In the genomic region with DNA sequence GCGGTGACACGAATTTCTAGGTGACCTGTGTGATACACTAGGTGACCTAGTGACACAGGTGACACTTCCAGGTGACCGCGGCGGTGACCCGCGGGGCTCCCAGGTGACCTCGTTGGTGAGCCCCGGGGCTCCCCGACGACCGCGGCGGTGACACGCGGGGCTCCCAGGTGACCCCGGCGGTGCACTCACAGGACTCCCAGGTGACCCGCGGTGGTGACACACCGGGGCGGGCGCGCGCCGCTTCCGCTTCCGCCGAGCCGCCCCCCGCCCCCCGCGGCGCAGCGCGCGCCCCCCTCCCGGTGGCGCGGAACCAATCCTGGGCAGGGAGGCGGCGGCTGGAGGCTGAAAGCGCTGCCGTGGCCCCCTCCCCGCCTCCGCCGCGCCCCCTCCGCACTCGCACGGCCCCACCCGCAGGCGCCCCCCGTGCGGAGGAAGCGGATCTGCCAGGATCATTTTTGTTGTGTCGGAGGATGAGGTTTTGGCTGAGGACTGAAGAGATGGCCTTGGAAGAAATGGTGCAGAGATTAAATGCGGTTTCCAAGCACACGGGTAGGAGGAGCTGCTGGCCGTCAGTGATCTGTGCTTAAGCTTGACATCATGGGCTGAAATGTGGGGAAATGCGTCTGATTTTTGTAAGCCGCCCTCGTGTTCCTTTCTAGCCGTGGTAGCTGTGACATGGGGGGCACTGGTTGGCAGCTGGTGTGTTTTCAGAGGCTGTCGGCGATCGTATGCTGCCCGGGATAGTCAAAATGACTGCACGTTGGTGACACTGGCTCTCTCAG, we compare ENCODE assay signal across 1 cellular context.
TF ChIP-seq lines count a peak whose summit lies in the region.

A gene with protein sequence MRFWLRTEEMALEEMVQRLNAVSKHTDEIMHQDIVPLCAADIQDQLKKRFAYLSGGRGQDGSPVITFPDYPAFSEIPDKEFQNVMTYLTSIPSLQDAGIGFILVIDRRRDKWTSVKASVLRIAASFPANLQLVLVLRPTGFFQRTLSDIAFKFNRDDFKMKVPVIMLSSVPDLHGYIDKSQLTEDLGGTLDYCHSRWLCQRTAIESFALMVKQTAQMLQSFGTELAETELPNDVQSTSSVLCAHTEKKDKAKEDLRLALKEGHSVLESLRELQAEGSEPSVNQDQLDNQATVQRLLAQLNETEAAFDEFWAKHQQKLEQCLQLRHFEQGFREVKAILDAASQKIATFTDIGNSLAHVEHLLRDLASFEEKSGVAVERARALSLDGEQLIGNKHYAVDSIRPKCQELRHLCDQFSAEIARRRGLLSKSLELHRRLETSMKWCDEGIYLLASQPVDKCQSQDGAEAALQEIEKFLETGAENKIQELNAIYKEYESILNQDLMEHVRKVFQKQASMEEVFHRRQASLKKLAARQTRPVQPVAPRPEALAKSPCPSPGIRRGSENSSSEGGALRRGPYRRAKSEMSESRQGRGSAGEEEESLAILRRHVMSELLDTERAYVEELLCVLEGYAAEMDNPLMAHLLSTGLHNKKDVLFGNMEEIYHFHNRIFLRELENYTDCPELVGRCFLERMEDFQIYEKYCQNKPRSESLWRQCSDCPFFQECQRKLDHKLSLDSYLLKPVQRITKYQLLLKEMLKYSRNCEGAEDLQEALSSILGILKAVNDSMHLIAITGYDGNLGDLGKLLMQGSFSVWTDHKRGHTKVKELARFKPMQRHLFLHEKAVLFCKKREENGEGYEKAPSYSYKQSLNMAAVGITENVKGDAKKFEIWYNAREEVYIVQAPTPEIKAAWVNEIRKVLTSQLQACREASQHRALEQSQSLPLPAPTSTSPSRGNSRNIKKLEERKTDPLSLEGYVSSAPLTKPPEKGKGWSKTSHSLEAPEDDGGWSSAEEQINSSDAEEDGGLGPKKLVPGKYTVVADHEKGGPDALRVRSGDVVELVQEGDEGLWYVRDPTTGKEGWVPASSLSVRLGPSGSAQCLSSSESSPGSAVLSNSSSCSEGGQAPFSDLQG (plus strand): TSS at position 305 of the 782 bp plus-strand sequence. CDS start 166 bp downstream, at position 471.

TF ChIP-seq in GM23338, 12 proteins besides CTCF, POLR2A, EP300 and RAD21 (continued from another document):
- TF ChIP-seq, protein P1, sequence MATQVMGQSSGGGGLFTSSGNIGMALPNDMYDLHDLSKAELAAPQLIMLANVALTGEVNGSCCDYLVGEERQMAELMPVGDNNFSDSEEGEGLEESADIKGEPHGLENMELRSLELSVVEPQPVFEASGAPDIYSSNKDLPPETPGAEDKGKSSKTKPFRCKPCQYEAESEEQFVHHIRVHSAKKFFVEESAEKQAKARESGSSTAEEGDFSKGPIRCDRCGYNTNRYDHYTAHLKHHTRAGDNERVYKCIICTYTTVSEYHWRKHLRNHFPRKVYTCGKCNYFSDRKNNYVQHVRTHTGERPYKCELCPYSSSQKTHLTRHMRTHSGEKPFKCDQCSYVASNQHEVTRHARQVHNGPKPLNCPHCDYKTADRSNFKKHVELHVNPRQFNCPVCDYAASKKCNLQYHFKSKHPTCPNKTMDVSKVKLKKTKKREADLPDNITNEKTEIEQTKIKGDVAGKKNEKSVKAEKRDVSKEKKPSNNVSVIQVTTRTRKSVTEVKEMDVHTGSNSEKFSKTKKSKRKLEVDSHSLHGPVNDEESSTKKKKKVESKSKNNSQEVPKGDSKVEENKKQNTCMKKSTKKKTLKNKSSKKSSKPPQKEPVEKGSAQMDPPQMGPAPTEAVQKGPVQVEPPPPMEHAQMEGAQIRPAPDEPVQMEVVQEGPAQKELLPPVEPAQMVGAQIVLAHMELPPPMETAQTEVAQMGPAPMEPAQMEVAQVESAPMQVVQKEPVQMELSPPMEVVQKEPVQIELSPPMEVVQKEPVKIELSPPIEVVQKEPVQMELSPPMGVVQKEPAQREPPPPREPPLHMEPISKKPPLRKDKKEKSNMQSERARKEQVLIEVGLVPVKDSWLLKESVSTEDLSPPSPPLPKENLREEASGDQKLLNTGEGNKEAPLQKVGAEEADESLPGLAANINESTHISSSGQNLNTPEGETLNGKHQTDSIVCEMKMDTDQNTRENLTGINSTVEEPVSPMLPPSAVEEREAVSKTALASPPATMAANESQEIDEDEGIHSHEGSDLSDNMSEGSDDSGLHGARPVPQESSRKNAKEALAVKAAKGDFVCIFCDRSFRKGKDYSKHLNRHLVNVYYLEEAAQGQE (IDR thresholded peaks at IDR 0.05; ENCODE audit: unreplicated experiment), result no peak
- TF ChIP-seq, protein P2, sequence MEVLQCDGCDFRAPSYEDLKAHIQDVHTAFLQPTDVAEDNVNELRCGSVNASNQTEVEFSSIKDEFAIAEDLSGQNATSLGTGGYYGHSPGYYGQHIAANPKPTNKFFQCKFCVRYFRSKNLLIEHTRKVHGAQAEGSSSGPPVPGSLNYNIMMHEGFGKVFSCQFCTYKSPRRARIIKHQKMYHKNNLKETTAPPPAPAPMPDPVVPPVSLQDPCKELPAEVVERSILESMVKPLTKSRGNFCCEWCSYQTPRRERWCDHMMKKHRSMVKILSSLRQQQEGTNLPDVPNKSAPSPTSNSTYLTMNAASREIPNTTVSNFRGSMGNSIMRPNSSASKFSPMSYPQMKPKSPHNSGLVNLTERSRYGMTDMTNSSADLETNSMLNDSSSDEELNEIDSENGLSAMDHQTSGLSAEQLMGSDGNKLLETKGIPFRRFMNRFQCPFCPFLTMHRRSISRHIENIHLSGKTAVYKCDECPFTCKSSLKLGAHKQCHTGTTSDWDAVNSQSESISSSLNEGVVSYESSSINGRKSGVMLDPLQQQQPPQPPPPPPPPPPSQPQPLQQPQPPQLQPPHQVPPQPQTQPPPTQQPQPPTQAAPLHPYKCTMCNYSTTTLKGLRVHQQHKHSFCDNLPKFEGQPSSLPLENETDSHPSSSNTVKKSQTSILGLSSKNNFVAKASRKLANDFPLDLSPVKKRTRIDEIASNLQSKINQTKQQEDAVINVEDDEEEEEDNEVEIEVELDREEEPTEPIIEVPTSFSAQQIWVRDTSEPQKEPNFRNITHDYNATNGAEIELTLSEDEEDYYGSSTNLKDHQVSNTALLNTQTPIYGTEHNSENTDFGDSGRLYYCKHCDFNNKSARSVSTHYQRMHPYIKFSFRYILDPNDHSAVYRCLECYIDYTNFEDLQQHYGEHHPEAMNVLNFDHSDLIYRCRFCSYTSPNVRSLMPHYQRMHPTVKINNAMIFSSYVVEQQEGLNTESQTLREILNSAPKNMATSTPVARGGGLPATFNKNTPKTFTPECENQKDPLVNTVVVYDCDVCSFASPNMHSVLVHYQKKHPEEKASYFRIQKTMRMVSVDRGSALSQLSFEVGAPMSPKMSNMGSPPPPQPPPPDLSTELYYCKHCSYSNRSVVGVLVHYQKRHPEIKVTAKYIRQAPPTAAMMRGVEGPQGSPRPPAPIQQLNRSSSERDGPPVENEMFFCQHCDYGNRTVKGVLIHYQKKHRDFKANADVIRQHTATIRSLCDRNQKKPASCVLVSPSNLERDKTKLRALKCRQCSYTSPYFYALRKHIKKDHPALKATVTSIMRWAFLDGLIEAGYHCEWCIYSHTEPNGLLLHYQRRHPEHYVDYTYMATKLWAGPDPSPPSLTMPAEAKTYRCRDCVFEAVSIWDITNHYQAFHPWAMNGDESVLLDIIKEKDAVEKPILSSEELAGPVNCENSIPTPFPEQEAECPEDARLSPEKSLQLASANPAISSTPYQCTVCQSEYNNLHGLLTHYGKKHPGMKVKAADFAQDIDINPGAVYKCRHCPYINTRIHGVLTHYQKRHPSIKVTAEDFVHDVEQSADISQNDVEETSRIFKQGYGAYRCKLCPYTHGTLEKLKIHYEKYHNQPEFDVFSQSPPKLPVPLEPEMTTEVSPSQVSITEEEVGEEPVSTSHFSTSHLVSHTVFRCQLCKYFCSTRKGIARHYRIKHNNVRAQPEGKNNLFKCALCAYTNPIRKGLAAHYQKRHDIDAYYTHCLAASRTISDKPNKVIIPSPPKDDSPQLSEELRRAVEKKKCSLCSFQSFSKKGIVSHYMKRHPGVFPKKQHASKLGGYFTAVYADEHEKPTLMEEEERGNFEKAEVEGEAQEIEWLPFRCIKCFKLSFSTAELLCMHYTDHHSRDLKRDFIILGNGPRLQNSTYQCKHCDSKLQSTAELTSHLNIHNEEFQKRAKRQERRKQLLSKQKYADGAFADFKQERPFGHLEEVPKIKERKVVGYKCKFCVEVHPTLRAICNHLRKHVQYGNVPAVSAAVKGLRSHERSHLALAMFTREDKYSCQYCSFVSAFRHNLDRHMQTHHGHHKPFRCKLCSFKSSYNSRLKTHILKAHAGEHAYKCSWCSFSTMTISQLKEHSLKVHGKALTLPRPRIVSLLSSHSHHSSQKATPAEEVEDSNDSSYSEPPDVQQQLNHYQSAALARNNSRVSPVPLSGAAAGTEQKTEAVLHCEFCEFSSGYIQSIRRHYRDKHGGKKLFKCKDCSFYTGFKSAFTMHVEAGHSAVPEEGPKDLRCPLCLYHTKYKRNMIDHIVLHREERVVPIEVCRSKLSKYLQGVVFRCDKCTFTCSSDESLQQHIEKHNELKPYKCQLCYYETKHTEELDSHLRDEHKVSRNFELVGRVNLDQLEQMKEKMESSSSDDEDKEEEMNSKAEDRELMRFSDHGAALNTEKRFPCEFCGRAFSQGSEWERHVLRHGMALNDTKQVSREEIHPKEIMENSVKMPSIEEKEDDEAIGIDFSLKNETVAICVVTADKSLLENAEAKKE (CRISPR knock-in tag; IDR thresholded peaks at IDR 0.05), result no peak
